Comparison of ENCODE assay signal across 21 cellular contexts in the genomic region with DNA sequence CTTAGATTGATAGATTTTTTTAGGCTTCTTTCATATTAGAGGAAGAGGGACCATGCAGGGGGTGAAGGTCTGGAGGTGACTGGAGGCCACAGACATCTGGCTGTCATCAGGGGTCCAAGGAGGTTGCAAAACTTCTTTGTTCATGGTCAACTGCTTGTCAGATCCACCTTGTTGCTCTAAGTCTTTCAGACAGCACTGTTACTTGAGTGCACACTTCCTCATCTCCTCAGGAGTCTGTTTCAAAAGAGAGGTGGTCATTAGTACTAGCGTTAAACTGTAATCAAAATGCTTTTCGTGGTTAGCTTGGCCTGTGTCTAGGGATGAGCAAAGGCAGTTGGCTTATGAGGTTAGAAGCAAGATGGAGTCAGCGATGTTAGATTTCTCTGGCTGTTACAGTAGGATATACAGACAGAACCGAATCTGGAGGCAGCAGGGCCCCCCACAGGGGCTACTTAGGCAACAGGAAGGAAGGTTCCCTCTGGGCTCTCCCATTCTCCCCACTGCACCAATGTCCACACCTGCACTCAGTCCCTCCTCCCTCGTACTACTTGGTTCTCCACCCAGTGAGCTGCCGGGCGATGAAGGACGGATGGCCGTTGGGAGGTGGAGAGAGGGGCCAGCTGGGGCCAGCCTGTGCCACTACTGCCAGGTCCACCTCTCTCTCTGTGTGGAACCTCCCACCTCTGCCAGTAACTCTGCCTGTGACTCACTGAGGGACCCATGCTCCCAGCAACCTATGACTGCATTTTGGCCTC. TPM values are rescaled to one million over a fixed set of nuclear protein-coding genes. Genes with fewer than 3 reads are reported as not detected.
DNase-seq lines count a peak whose midpoint lies in the region.
"Had no signal": no experiment of that assay in that cellular context is flagged by ENCODE, and none has a peak within 500 bp of the region (broad histone marks: within the 10 kb centered on the region; RNA-seq: fewer than 3 reads in every experiment).

No MANE protein-coding gene starts in this region.

- no peaks in the 10 kb centered on the region for H3K79me2 ChIP-seq in Karpas-422 (ENCODE audit: low read length)

- no peak overlapping the region for H3K27ac ChIP-seq in Karpas-422 (ENCODE audit: low read length)
- H3K27ac ChIP-seq: heart left ventricle, prostate gland, SJCRH30, transverse colon had no signal

- H3K9me2 ChIP-seq in Karpas-422 (replicated peaks; ENCODE audit: insufficient read depth, low read length): no peaks in the 10 kb centered on the region

- peaks cover 3% of the 10 kb centered on the region for H3K4me1 ChIP-seq in Karpas-422 (ENCODE audit: low read length)

- H3K9me3 ChIP-seq in Karpas-422 (ENCODE audit: low read length): no peaks in the 10 kb centered on the region
- H3K9me3 ChIP-seq: heart left ventricle, prostate gland, SJCRH30, transverse colon had no signal

- H3K27me3 ChIP-seq in Karpas-422 (ENCODE audit: low read length): no peaks in the 10 kb centered on the region
- H3K27me3 ChIP-seq: heart left ventricle, SJCRH30, transverse colon had no signal

- H3K9ac ChIP-seq in Karpas-422 (ENCODE audit: low read length): no peak overlapping the region
- H3K9ac ChIP-seq: KMS-11 had no signal

- peak; percentile 55 for DNase-seq in activated effector memory CD4-positive, alpha-beta T cell treated with anti-CD3 and anti-CD28 coated beads, Interleukin-2, amount 50 U/mL, for 16 hours
- no peak for DNase-seq in activated effector memory CD4-positive, alpha-beta T cell treated with Interleukin-2 at 50 U/mL for 16 hours
- DNase-seq in SIG-M5 (lab: John Stamatoyannopoulos, UW) (peak; percentile 55), islet precursor cell (peak; percentile 37), NCI-H1694 (lab: John Stamatoyannopoulos, UW) (no peak), cerebellar nuclear complex (lab: John Stamatoyannopoulos, UW) (no peak), Karpas-422 (no peak), NCI-H2171 (lab: John Stamatoyannopoulos, UW) (no peak)
- DNase-seq: activated CD4-positive, alpha-beta T cell treated with anti-CD3 and anti-CD28 coated beads for 36 hours; anterior cingulate cortex; central memory CD4-positive, alpha-beta T cell; DMS53; GDM1; NCI-H1105; NCI-H2029; SJCRH30; stimulated activated CD8-positive, alpha-beta memory T cell treated with anti-CD3 and anti-CD28 coated beads, Interleukin-4, amount 100 ng/mL, for 48 hours; transverse colon had no signal

- no peak overlapping the region for H3K4me3 ChIP-seq in Karpas-422 (ENCODE audit: low read length)
- H3K4me3 ChIP-seq: heart left ventricle, prostate gland, SJCRH30, transverse colon had no signal

- H2AFZ ChIP-seq in Karpas-422 (ENCODE audit: low read length): no peak overlapping the region

- H3K36me3 ChIP-seq in Karpas-422 (ENCODE audit: insufficient read depth, low read length): no peaks in the 10 kb centered on the region
- H3K36me3 ChIP-seq: heart left ventricle, prostate gland, SJCRH30, transverse colon had no signal

- H3K4me2 ChIP-seq in Karpas-422 (ENCODE audit: low read depth, low read length, poor library complexity, severe bottlenecking): no peak overlapping the region

- H4K20me1 ChIP-seq in Karpas-422 (ENCODE audit: insufficient read depth, low read depth, low read length): no peaks in the 10 kb centered on the region

RNA-seq across cellular contexts. Expression of gene TOR1AIP2, which starts 57.2 kb away (rescaled TPM):
- total RNA-seq in Karpas-422 (2014; rRNA removed; shearing (Covaris generic); ENCODE audit: low replicate concordance): 39.0 and 67.3 TPM in 2 replicates

Comparison
In these comparisons a context has a peak if more than half of its experiments do, and no peak if none do; other contexts are left out.
1. DNase-seq: peak in activated effector memory CD4-positive, alpha-beta T cell treated with anti-CD3 and anti-CD28 coated beads, Interleukin-2, amount 50 U/mL, for 16 hours (single experiment), SIG-M5 (single experiment) and islet precursor cell (single experiment); none in activated effector memory CD4-positive, alpha-beta T cell treated with Interleukin-2 at 50 U/mL for 16 hours (single experiment), NCI-H1694 (single experiment), cerebellar nuclear complex (0 of 2), Karpas-422 (single experiment) and NCI-H2171 (single experiment).